Comparison of ENCODE assay signal across 12 cellular contexts in genomic region chr3:17322106-17322793, GRCh38.
A peak's percentile ranks its signal among the peaks of the same experiment; 100 is the strongest.
DNase-seq lines count a peak whose midpoint lies in the region; ATAC-seq, FAIRE-seq and TF ChIP-seq lines count a peak whose summit lies in the region.
"Had no signal": no experiment of that assay in that cellular context is flagged by ENCODE, and none has a peak within 500 bp of the region (broad histone marks: within the 10 kb centered on the region; RNA-seq: fewer than 3 reads in every experiment).

No MANE protein-coding gene starts in this region.

- H3K4me3 ChIP-seq in GM12865 (ENCODE audit: low read depth, low read length): peak overlapping the region; percentile 30; the same call in 1 of the 2 replicates
- H3K4me3 ChIP-seq in GM12878: 0 out of 2 replicates have a peak overlapping the region, but pooled peaks have one; percentile 1
- no peak overlapping the region for H3K4me3 ChIP-seq in BE2C (ENCODE audit: low read depth, low read length)
- no peak overlapping the region for H3K4me3 ChIP-seq in neuronal stem cell (ENCODE audit: low read length in 2 of 2)

- no peak overlapping the region for H3K14ac ChIP-seq in neuronal stem cell (ENCODE audit: low read length)

- peak; percentile 81 for ATAC-seq in GM19395 (IDR thresholded peaks at IDR 0.05; ENCODE audit: unreplicated experiment)
- peak; percentile 54 for ATAC-seq in HG03097 (IDR thresholded peaks at IDR 0.05; ENCODE audit: low FRiP score, unreplicated experiment)
- peak; percentile 58 for ATAC-seq in GM12878

- H3K36me3 ChIP-seq in GM12878 (ENCODE audit: control insufficient read depth in 2 of 2, insufficient read depth in 2 of 2, low read length in 1 of 2) (no peaks in the 10 kb centered on the region), BE2C (no peaks in the 10 kb centered on the region), neuronal stem cell (replicated peaks in 1 of 2; ENCODE audit: control insufficient read depth in 2 of 2, insufficient read depth in 2 of 2, low read length in 2 of 2) (no peaks in the 10 kb centered on the region)

- H3K27me3 ChIP-seq in GM12878 (replicated peaks in 1 of 2; ENCODE audit: control insufficient read depth in 2 of 2, insufficient read depth in 2 of 2, low read length in 1 of 2): no peaks in the 10 kb centered on the region
- no peaks in the 10 kb centered on the region for H3K27me3 ChIP-seq in BE2C
- no peaks in the 10 kb centered on the region for H3K27me3 ChIP-seq in neuronal stem cell (ENCODE audit: control insufficient read depth in 3 of 3, insufficient read depth in 3 of 3, low read depth in 1 of 3, low read length in 3 of 3)

- no peak overlapping the region for H3K4ac ChIP-seq in neuronal stem cell (ENCODE audit: low read length)

- H3K9ac ChIP-seq in GM12878 (ENCODE audit: control insufficient read depth, insufficient read depth, low read length) (no peak overlapping the region), neuronal stem cell (ENCODE audit: low read depth, low read length, poor library complexity) (no peak overlapping the region)

- no TSS peak for BruUV-seq in GM12878 (replicated peaks; lab: Mats Ljungman, UMichigan)

- H3K4me2 ChIP-seq in GM12878 (ENCODE audit: control insufficient read depth, insufficient read depth) (peak overlapping the region; percentile 76), neuronal stem cell (ENCODE audit: insufficient read depth, low read length, poor library complexity, severe bottlenecking) (no peak overlapping the region)

- no peak for TF ChIP-seq POLR2A in GM12878 (IDR thresholded peaks at IDR 0.05; ENCODE audit: low read depth, low read length)

- H4K8ac ChIP-seq in neuronal stem cell (ENCODE audit: low read depth, low read length): no peak overlapping the region

- H3K4me1 ChIP-seq in GM12878 (ENCODE audit: control insufficient read depth, insufficient read depth, low read length): 0 out of 2 replicates have a peak, but pooled peaks cover 3% of the 10 kb centered on the region
- no peaks in the 10 kb centered on the region for H3K4me1 ChIP-seq in BE2C
- H3K4me1 ChIP-seq in neuronal stem cell (ENCODE audit: control insufficient read depth in 2 of 2, insufficient read depth in 1 of 2, low read depth in 1 of 2, low read length in 2 of 2): no peaks in the 10 kb centered on the region

- H3K79me2 ChIP-seq in GM12878 (ENCODE audit: control insufficient read depth, insufficient read depth, low read length): no peaks in the 10 kb centered on the region

- H2BK12ac ChIP-seq in neuronal stem cell (ENCODE audit: low read length): no peak overlapping the region

- no peak overlapping the region for H3K23ac ChIP-seq in neuronal stem cell (ENCODE audit: low read depth, low read length, poor library complexity)

- SMC1A ChIA-PET in GM12878 (lab: Charles Lee; ENCODE audit: uncharacterized antibody, unreplicated experiment): interaction anchor here (0.5 to 1.8 kb wide), 6 partner anchors 14 to 519 kb away, joined by 3 to 8 read pairs (median 3); no protein-coding TSS in a partner anchor

- H2BK5ac ChIP-seq in neuronal stem cell (ENCODE audit: low read length): no peak overlapping the region

- FAIRE-seq in GM12878 (lab: Jason Lieb, UNC): peak; percentile 88

- no peak for TF ChIP-seq RAD21 in GM12878 (IDR thresholded peaks at IDR 0.05; ENCODE audit: insufficient read depth, low read depth, low read length)

- no peak for TF ChIP-seq CTCF in GM12865 (IDR thresholded peaks at IDR 0.05; ENCODE audit: insufficient read depth, low read depth, low read length, missing control alignments)
- TF ChIP-seq CTCF in GM12878 (IDR thresholded peaks at IDR 0.05 in 2 of 3, conservative IDR thresholded peaks at IDR 0.05 in 1 of 3; ENCODE audit: control insufficient read depth in 2 of 3, extremely low read depth in 1 of 3, insufficient read depth in 1 of 3, low read depth in 3 of 3, low read length in 3 of 3): no peak
- no peak for TF ChIP-seq CTCF in BE2C (IDR thresholded peaks at IDR 0.05; ENCODE audit: low read depth, low read length)

- CTCF ChIA-PET in GM12878 (lab: Yijun Ruan, JAX): interaction anchor here (1.5 to 1.6 kb wide), 2 partner anchors 14 kb away, joined by 3 to 7 read pairs; no protein-coding TSS in a partner anchor

- no peaks in the 10 kb centered on the region for H3K9me3 ChIP-seq in GM12878 (replicated peaks; ENCODE audit: control insufficient read depth, insufficient read depth, low read length)
- H3K9me3 ChIP-seq in BE2C: no peaks in the 10 kb centered on the region
- H3K9me3 ChIP-seq in neuronal stem cell (replicated peaks in 1 of 2; ENCODE audit: control insufficient read depth in 2 of 2, insufficient read depth in 1 of 2, low read depth in 1 of 2, low read length in 2 of 2): no peaks in the 10 kb centered on the region

- POLR2A ChIA-PET in GM12878 (lab: Charles Lee): no interaction called here

- in situ Hi-C loops in GM12878 (cut with MboI): no loop called here

- H3K79me1 ChIP-seq in neuronal stem cell (ENCODE audit: low read depth, low read length): no peaks in the 10 kb centered on the region

- H2BK15ac ChIP-seq in neuronal stem cell (ENCODE audit: low read length): no peak overlapping the region

- H3K27ac ChIP-seq in GM12878 (ENCODE audit: control insufficient read depth, insufficient read depth) (peak overlapping the region; percentile 49), neuronal stem cell (replicated peaks; ENCODE audit: low read length) (no peak overlapping the region)
- H3K27ac ChIP-seq: RWPE1 had no signal

- H4K20me1 ChIP-seq in GM12878 (ENCODE audit: control insufficient read depth, insufficient read depth): no peaks in the 10 kb centered on the region

- no peak overlapping the region for H2AK5ac ChIP-seq in neuronal stem cell (ENCODE audit: low read depth, low read length)

- H2AFZ ChIP-seq in GM12878 (ENCODE audit: control insufficient read depth, low read depth, low read length) (peak overlapping the region; percentile 63), neuronal stem cell (ENCODE audit: low read length) (no peak overlapping the region)

- RAD21 ChIA-PET in GM12878 (lab: Charles Lee; ENCODE audit: unreplicated experiment): no interaction called here

- WGBS in GM12878 (ENCODE audit: insufficient coverage, insufficient replicate concordance, low lambda C conversion rate, missing lambda C conversion rate): 89% methylated on average over 5 of the region's 5 CpGs
- WGBS in neuronal stem cell (ENCODE audit: extremely low coverage in 2 of 2, insufficient read length in 2 of 2, insufficient replicate concordance in 1 of 2), 2 donors: no CpG with 5 or more reads among the region's 5 CpGs

- H3K18ac ChIP-seq in neuronal stem cell (ENCODE audit: low read length): no peak overlapping the region

- DNase-seq in GM12865 (ENCODE audit: low read depth) (peak; percentile 20), GM12878 (ENCODE audit: low read depth, low spot score) (no peak), SK-N-DZ (ENCODE audit: low spot score) (no peak), BE2C (no peak), neuronal stem cell (ENCODE audit: low spot score) (no peak), NAMALWA (ENCODE audit: low spot score) (no peak)
- DNase-seq: activated naive CD4-positive, alpha-beta T cell; NCI-H226; stimulated activated CD4-positive, alpha-beta T cell treated with anti-CD3 and anti-CD28 coated beads, Interleukin-4, amount 100 ng/mL, for 4 hours had no signal

- H4K91ac ChIP-seq in neuronal stem cell (ENCODE audit: low read depth, low read length, poor library complexity): no peak overlapping the region

- no peak overlapping the region for H2BK120ac ChIP-seq in neuronal stem cell (ENCODE audit: low read depth, low read length)

- TF ChIP-seq EP300 in GM12878 (IDR thresholded peaks at IDR 0.05; ENCODE audit: borderline replicate concordance in 1 of 2, control insufficient read depth in 1 of 2, low read depth in 2 of 2, low read length in 2 of 2): no peak

- intact Hi-C loops in GM12878 (cut with micrococcal nuclease; ENCODE audit: unreplicated experiment): no loop called here

TF ChIP-seq in GM12878, 131 proteins besides CTCF, POLR2A, EP300 and RAD21:
- peak; percentile 73 for TF ChIP-seq RUNX3 (IDR thresholded peaks at IDR 0.05; ENCODE audit: low read length)
- no peak for TF ChIP-seq ATF7 (IDR thresholded peaks at IDR 0.05; ENCODE audit: low read depth)
- TF ChIP-seq NFIC (IDR thresholded peaks at IDR 0.05; ENCODE audit: low read depth, low read length): peak; percentile 58; the same call in 1 of the 2 replicates

Comparison
In these comparisons a context has a peak if more than half of its experiments do, and no peak if none do; other contexts are left out.
1. H3K4me3 ChIP-seq: peak in GM12865 (single experiment) and GM12878 (single experiment); none in BE2C (single experiment) and neuronal stem cell (0 of 2).
2. Peak in every context shown above with its lines, with median percentiles within 50 percentile points of each other: ATAC-seq.